ENCODE assay signal across 16 cellular contexts in genomic region chr6:38554700-38555413, GRCh38.
DNase-seq lines count a peak whose midpoint lies in the region; ATAC-seq lines count a peak whose summit lies in the region.
"Had no signal": no experiment of that assay in that cellular context is flagged by ENCODE, and none has a peak within 500 bp of the region (broad histone marks: within the 10 kb centered on the region; RNA-seq: fewer than 3 reads in every experiment).

No MANE protein-coding gene starts in this region.

- no peak overlapping the region for H3K27ac Mint-ChIP-seq in activated naive CD4-positive, alpha-beta T cell treated with anti-CD3 and anti-CD28 coated beads for 36 hours
- H3K27ac Mint-ChIP-seq: neural progenitor cell had no signal

- no peak overlapping the region for H3K4me3 ChIP-seq in ACC112 (ENCODE audit: low read depth, low read length)
- H3K4me3 ChIP-seq: adrenal gland, neural progenitor cell had no signal

- CTCF ChIA-PET in activated naive CD4-positive, alpha-beta T cell treated with anti-CD3 and anti-CD28 coated beads for 36 hours (lab: Charles Lee) = interaction anchor here (1.2 kb wide), 1 partner anchor 16 kb away, joined by 4 read pairs; no protein-coding TSS in a partner anchor

- H3K36me3 ChIP-seq in ACC112 (ENCODE audit: insufficient read depth, low read length) = no peaks in the 10 kb centered on the region
- H3K36me3 ChIP-seq: adrenal gland, neural progenitor cell had no signal

- H3K79me2 ChIP-seq in ACC112 (ENCODE audit: control insufficient read depth, insufficient read depth, low read length, unreplicated experiment) = no peaks in the 10 kb centered on the region

- H3K4me1 ChIP-seq in ACC112 (ENCODE audit: control insufficient read depth, insufficient read depth, low read length, unreplicated experiment) = peaks cover 14% of the 10 kb centered on the region
- H3K4me1 ChIP-seq: neural progenitor cell had no signal

- H2AFZ ChIP-seq in ACC112 (ENCODE audit: low read length, unreplicated experiment) = no peak overlapping the region
- H2AFZ ChIP-seq: neural progenitor cell had no signal

- H3K27me3 Mint-ChIP-seq in activated naive CD4-positive, alpha-beta T cell treated with anti-CD3 and anti-CD28 coated beads for 36 hours (ENCODE audit: low read depth) = no peaks in the 10 kb centered on the region
- H3K27me3 Mint-ChIP-seq: T-helper 17 cell had no signal

- no peak overlapping the region for H3K4me3 Mint-ChIP-seq in activated naive CD4-positive, alpha-beta T cell treated with anti-CD3 and anti-CD28 coated beads for 36 hours
- H3K4me3 Mint-ChIP-seq: neural progenitor cell, T-helper 17 cell had no signal

- H3K9me3 Mint-ChIP-seq in activated naive CD4-positive, alpha-beta T cell treated with anti-CD3 and anti-CD28 coated beads for 36 hours = no peaks in the 10 kb centered on the region
- H3K9me3 Mint-ChIP-seq: neural progenitor cell had no signal

- H3K27ac ChIP-seq in ACC112 (ENCODE audit: low read depth, low read length) = 0 out of 2 replicates have a peak overlapping the region, but pooled peaks have one; percentile 3
- H3K27ac ChIP-seq: C4-2B, neural progenitor cell had no signal

- DNase-seq in HCEC 1CT (peak; percentile 56), amniotic epithelial cell (ENCODE audit: low read depth) (peak; percentile 47), iris pigment epithelial cell (ENCODE audit: low read depth) (peak; percentile 68), NCI-H2196 (lab: John Stamatoyannopoulos, UW; ENCODE audit: unreplicated experiment) (no peak)
- no peak for DNase-seq in activated naive CD4-positive, alpha-beta T cell treated with anti-CD3 and anti-CD28 coated beads for 36 hours
- DNase-seq: activated CD8-positive, alpha-beta memory T cell treated with anti-CD3 and anti-CD28 coated beads for 24 hours; adrenal gland; H7; NCI-H82; stimulated activated naive CD4-positive, alpha-beta T cell; T-helper 17 cell had no signal

- ATAC-seq in HG03520 (IDR thresholded peaks at IDR 0.05; ENCODE audit: unreplicated experiment) = no peak
- no peak for ATAC-seq in HG02981 (IDR thresholded peaks at IDR 0.05; ENCODE audit: unreplicated experiment)
- ATAC-seq: T-helper 17 cell had no signal

- no peaks in the 10 kb centered on the region for H3K36me3 Mint-ChIP-seq in activated naive CD4-positive, alpha-beta T cell treated with anti-CD3 and anti-CD28 coated beads for 36 hours (ENCODE audit: low read depth)
- H3K36me3 Mint-ChIP-seq: neural progenitor cell had no signal

- no peaks in the 10 kb centered on the region for H3K27me3 ChIP-seq in ACC112 (ENCODE audit: insufficient read depth, low read length)
- H3K27me3 ChIP-seq: adrenal gland, neural progenitor cell had no signal

- peaks cover 5% of the 10 kb centered on the region for H3K4me1 Mint-ChIP-seq in activated naive CD4-positive, alpha-beta T cell treated with anti-CD3 and anti-CD28 coated beads for 36 hours (ENCODE audit: low read depth)

- intact Hi-C loops in activated naive CD4-positive, alpha-beta T cell treated with anti-CD3 and anti-CD28 coated beads for 36 hours (cut with micrococcal nuclease) = no loop called here

Comparison
In these comparisons a context has a peak if more than half of its experiments do, and no peak if none do; other contexts are left out.
1. DNase-seq: peak in HCEC 1CT (single experiment), amniotic epithelial cell (single experiment) and iris pigment epithelial cell (single experiment); none in NCI-H2196 (single experiment) and activated naive CD4-positive, alpha-beta T cell treated with anti-CD3 and anti-CD28 coated beads for 36 hours (single experiment).